In genomic region chr1:77683142-77683835, GRCh38 we compare ENCODE assay signal across 1 cellular context.
TF ChIP-seq lines count a peak whose summit lies in the region.

No MANE protein-coding gene starts in this region.

TF ChIP-seq in K562, 482 proteins besides CTCF, POLR2A, EP300 and RAD21 (continued from another document and continues in another):
- TF ChIP-seq TOE1 (IDR thresholded peaks at IDR 0.05; ENCODE audit: borderline replicate concordance): no peak
- TF ChIP-seq TOE1 (CRISPR knock-in tag; IDR thresholded peaks at IDR 0.05; ENCODE audit: borderline replicate concordance, low read depth): no peak
- TF ChIP-seq ZNF184 (CRISPR knock-in tag; IDR thresholded peaks at IDR 0.05): no peak
- peak; percentile 76 for TF ChIP-seq KDM5B (IDR thresholded peaks at IDR 0.05; ENCODE audit: insufficient replicate concordance, low read depth, low read length)
- TF ChIP-seq MAFG (tag; conservative IDR thresholded peaks at IDR 0.05): no peak
- peak; percentile 87 for TF ChIP-seq SUPT5H (IDR thresholded peaks at IDR 0.05)
- TF ChIP-seq ZMIZ1 (IDR thresholded peaks at IDR 0.05; ENCODE audit: low read depth in 2 of 2, low read length in 2 of 2): peak in 1 of 2 experiments; percentile 42; a peak in 1 of 4 replicates
- TF ChIP-seq KAT2B (IDR thresholded peaks at IDR 0.05; ENCODE audit: low read depth, low read length): no peak
- TF ChIP-seq MYC (IDR thresholded peaks at IDR 0.05; ENCODE audit: low read depth, low read length): peak; percentile 93
- no peak for TF ChIP-seq MYC (CRISPR knock-in tag; IDR thresholded peaks at IDR 0.05; ENCODE audit: borderline replicate concordance, low read depth)
- peak; percentile 72; the same call in 1 of the 2 replicates for TF ChIP-seq ZEB2 (IDR thresholded peaks at IDR 0.05)
- TF ChIP-seq MTF1 (CRISPR knock-in tag; IDR thresholded peaks at IDR 0.05; ENCODE audit: borderline replicate concordance): no peak
- TF ChIP-seq NR0B1 (IDR thresholded peaks at IDR 0.05; ENCODE audit: partially characterized antibody): no peak
- TF ChIP-seq ZNF449 (CRISPR knock-in tag; IDR thresholded peaks at IDR 0.05): no peak
- TF ChIP-seq MYBL2 (IDR thresholded peaks at IDR 0.05; ENCODE audit: low read depth): no peak
- TF ChIP-seq MYBL2 (CRISPR knock-in tag; IDR thresholded peaks at IDR 0.05; ENCODE audit: borderline replicate concordance): no peak
- TF ChIP-seq, protein P1, sequence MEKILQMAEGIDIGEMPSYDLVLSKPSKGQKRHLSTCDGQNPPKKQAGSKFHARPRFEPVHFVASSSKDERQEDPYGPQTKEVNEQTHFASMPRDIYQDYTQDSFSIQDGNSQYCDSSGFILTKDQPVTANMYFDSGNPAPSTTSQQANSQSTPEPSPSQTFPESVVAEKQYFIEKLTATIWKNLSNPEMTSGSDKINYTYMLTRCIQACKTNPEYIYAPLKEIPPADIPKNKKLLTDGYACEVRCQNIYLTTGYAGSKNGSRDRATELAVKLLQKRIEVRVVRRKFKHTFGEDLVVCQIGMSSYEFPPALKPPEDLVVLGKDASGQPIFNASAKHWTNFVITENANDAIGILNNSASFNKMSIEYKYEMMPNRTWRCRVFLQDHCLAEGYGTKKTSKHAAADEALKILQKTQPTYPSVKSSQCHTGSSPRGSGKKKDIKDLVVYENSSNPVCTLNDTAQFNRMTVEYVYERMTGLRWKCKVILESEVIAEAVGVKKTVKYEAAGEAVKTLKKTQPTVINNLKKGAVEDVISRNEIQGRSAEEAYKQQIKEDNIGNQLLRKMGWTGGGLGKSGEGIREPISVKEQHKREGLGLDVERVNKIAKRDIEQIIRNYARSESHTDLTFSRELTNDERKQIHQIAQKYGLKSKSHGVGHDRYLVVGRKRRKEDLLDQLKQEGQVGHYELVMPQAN (IDR thresholded peaks at IDR 0.05; ENCODE audit: borderline replicate concordance): peak; percentile 56; the same call in 1 of the 2 replicates
- TF ChIP-seq NR4A1 (CRISPR knock-in tag; IDR thresholded peaks at IDR 0.05): 0 out of 2 replicates have a peak, but pooled peaks have one; percentile 58
- TF ChIP-seq NR4A1 (tag; IDR thresholded peaks at IDR 0.05): no peak
- no peak for TF ChIP-seq GTF2E2 (tag; IDR thresholded peaks at IDR 0.05)
- no peak for TF ChIP-seq SLC30A9 (CRISPR knock-in tag; IDR thresholded peaks at IDR 0.05)
- TF ChIP-seq RBFOX2 (IDR thresholded peaks at IDR 0.05; ENCODE audit: low read depth, low read length): peak; percentile 91
- TF ChIP-seq MCM7 (IDR thresholded peaks at IDR 0.05): no peak
- TF ChIP-seq MCM3 (IDR thresholded peaks at IDR 0.05): no peak
- TF ChIP-seq BDP1 (IDR thresholded peaks at IDR 0.05; ENCODE audit: insufficient read depth, insufficient read length): no peak
- TF ChIP-seq ZNF23 (CRISPR knock-in tag; IDR thresholded peaks at IDR 0.05): no peak
- TF ChIP-seq SMARCC2 (IDR thresholded peaks at IDR 0.05; ENCODE audit: low read depth): no peak
- no peak for TF ChIP-seq DPF2 (IDR thresholded peaks at IDR 0.05)
- no peak for TF ChIP-seq SP2 (IDR thresholded peaks at IDR 0.05; ENCODE audit: extremely low read depth, low read depth, low read length, poor library complexity, severe bottlenecking)
- TF ChIP-seq E2F1 (CRISPR knock-in tag; IDR thresholded peaks at IDR 0.05): no peak
- no peak for TF ChIP-seq ZNF277 (CRISPR knock-in tag; IDR thresholded peaks at IDR 0.05; ENCODE audit: borderline replicate concordance)
- TF ChIP-seq MECOM (CRISPR knock-in tag; IDR thresholded peaks at IDR 0.05): no peak
- peak; percentile 69; the same call in 1 of the 2 replicates for TF ChIP-seq MTA3 (IDR thresholded peaks at IDR 0.05; ENCODE audit: borderline replicate concordance)
- 0 out of 2 replicates have a peak, but pooled peaks have one; percentile 28 for TF ChIP-seq FOXP1 (CRISPR knock-in tag; IDR thresholded peaks at IDR 0.05)
- TF ChIP-seq HMG20B (CRISPR knock-in tag; IDR thresholded peaks at IDR 0.05): no peak
- TF ChIP-seq PHB2 (IDR thresholded peaks at IDR 0.05; ENCODE audit: low read depth): no peak
- TF ChIP-seq ARID3A (IDR thresholded peaks at IDR 0.05; ENCODE audit: borderline replicate concordance, low read depth, low read length): no peak
- TF ChIP-seq NFRKB (IDR thresholded peaks at IDR 0.05; ENCODE audit: low read depth): no peak
- TF ChIP-seq ZBTB40 (IDR thresholded peaks at IDR 0.05): peak; percentile 94
- TF ChIP-seq ZBTB40 (CRISPR knock-in tag; IDR thresholded peaks at IDR 0.05): no peak
- no peak for TF ChIP-seq ILF3 (IDR thresholded peaks at IDR 0.05; ENCODE audit: borderline replicate concordance)
